ENCODE assay signal across 9 cellular contexts in genomic region chr2:144240656-144241339, GRCh38.
A peak's percentile ranks its signal among the peaks of the same experiment; 100 is the strongest.
DNase-seq lines count a peak whose midpoint lies in the region; ATAC-seq and TF ChIP-seq lines count a peak whose summit lies in the region.
"Had no signal": no experiment of that assay in that cellular context is flagged by ENCODE, and none has a peak within 500 bp of the region (broad histone marks: within the 10 kb centered on the region; RNA-seq: fewer than 3 reads in every experiment).

No MANE protein-coding gene starts in this region.

- no peak for TF ChIP-seq POLR2A in gastroesophageal sphincter (IDR thresholded peaks at IDR 0.05)

- no peaks in the 10 kb centered on the region for H3K27me3 Mint-ChIP-seq in Calu3 (ENCODE audit: unreplicated experiment)
- H3K27me3 Mint-ChIP-seq in WTC11 (ENCODE audit: low read depth): no peaks in the 10 kb centered on the region

- no peak for TF ChIP-seq CTCF in Calu3 (IDR thresholded peaks at IDR 0.05; ENCODE audit: unreplicated experiment)
- TF ChIP-seq CTCF in WTC11 (IDR thresholded peaks at IDR 0.05): no peak
- TF ChIP-seq CTCF in gastroesophageal sphincter (IDR thresholded peaks at IDR 0.05): no peak

- H3K9me3 Mint-ChIP-seq in Calu3 (ENCODE audit: low read depth, unreplicated experiment): no peaks in the 10 kb centered on the region
- H3K9me3 Mint-ChIP-seq in WTC11: no peaks in the 10 kb centered on the region

- H3K4me1 ChIP-seq in SJCRH30 (no peaks in the 10 kb centered on the region), gastroesophageal sphincter (no peaks in the 10 kb centered on the region)

- no peaks in the 10 kb centered on the region for H3K36me3 ChIP-seq in SJCRH30
- H3K36me3 ChIP-seq in gastroesophageal sphincter: no peaks in the 10 kb centered on the region
- H3K36me3 ChIP-seq: MG63 had no signal

- H3K4me3 ChIP-seq in SJCRH30 (no peak overlapping the region), gastroesophageal sphincter (no peak overlapping the region)
- H3K4me3 ChIP-seq: MG63 had no signal

- H3K27me3 ChIP-seq in SJCRH30 (no peaks in the 10 kb centered on the region), gastroesophageal sphincter (no peaks in the 10 kb centered on the region)
- H3K27me3 ChIP-seq: MG63 had no signal

- H3K4me3 Mint-ChIP-seq in Calu3 (ENCODE audit: low read depth, unreplicated experiment): no peak overlapping the region
- no peak overlapping the region for H3K4me3 Mint-ChIP-seq in WTC11

- intact Hi-C loops in Calu3 (cut with micrococcal nuclease; ENCODE audit: unreplicated experiment): no loop called here

- H3K36me3 Mint-ChIP-seq in Calu3 (ENCODE audit: insufficient read depth, unreplicated experiment): no peaks in the 10 kb centered on the region
- no peaks in the 10 kb centered on the region for H3K36me3 Mint-ChIP-seq in WTC11

- H3K27ac Mint-ChIP-seq in Calu3 (ENCODE audit: unreplicated experiment) (peak overlapping the region; percentile 71), WTC11 (peak overlapping the region; percentile 20; the same call in 1 of the 2 replicates)

- WGBS in gastroesophageal sphincter (ENCODE audit: low coverage in 1 of 2), 2 donors: 60 to 75% methylated on average over 2 of the region's 3 CpGs

- no peak overlapping the region for H3K27ac ChIP-seq in SJCRH30
- H3K27ac ChIP-seq in gastroesophageal sphincter: no peak overlapping the region

- BruUV-seq in Calu3 (replicated peaks; lab: Mats Ljungman, UMichigan): no TSS peak

- POLR2A ChIA-PET in WTC11 (lab: Charles Lee): interaction anchor here (1.0 kb wide), 1 partner anchor 9 kb away, joined by 4 read pairs; no protein-coding TSS in a partner anchor

- ATAC-seq in GM19324 (IDR thresholded peaks at IDR 0.05; ENCODE audit: low FRiP score, unreplicated experiment) (peak; percentile 88), HG03045 (IDR thresholded peaks at IDR 0.05; ENCODE audit: unreplicated experiment) (peak; percentile 87), WTC11 (peak; percentile 82), gastroesophageal sphincter (no peak)

- DNase-seq in Calu3 (no peak), WTC11 (ENCODE audit: low spot score) (no peak), SJCRH30 (no peak), NCI-H510A (lab: John Stamatoyannopoulos, UW) (no peak), SK-N-DZ (ENCODE audit: low spot score) (no peak)
- DNase-seq: MG63 had no signal

- CTCF ChIA-PET in Calu3 (lab: Charles Lee) (interaction anchor here (0.7 kb wide), 1 partner anchor 245 kb away, joined by 3 read pairs; no protein-coding TSS in a partner anchor), WTC11 (lab: Charles Lee) (interaction anchor here (0.7 kb wide), 1 partner anchor 263 kb away, joined by 4 read pairs; no protein-coding TSS in a partner anchor)

- H3K4me1 Mint-ChIP-seq in Calu3 (ENCODE audit: low read depth, unreplicated experiment): peaks cover 15% of the 10 kb centered on the region
- peaks cover 56% of the 10 kb centered on the region for H3K4me1 Mint-ChIP-seq in WTC11

- TF ChIP-seq EP300 in gastroesophageal sphincter (IDR thresholded peaks at IDR 0.05): no peak

- H3K9me3 ChIP-seq in SJCRH30 (replicated peaks) (no peaks in the 10 kb centered on the region), gastroesophageal sphincter (no peaks in the 10 kb centered on the region)
- H3K9me3 ChIP-seq: MG63 had no signal

TF ChIP-seq in WTC11, 78 proteins besides CTCF, POLR2A, EP300 and RAD21 (continues in another document):
- peak; percentile 29; the same call in 1 of the 2 replicates for TF ChIP-seq PRDM15 (CRISPR knock-in tag; IDR thresholded peaks at IDR 0.05)
- no peak for TF ChIP-seq PREB (CRISPR knock-in tag; IDR thresholded peaks at IDR 0.05; ENCODE audit: borderline replicate concordance)
- TF ChIP-seq ZNF425 (CRISPR knock-in tag; conservative IDR thresholded peaks at IDR 0.05): no peak
- no peak for TF ChIP-seq ZNF121 (CRISPR knock-in tag; IDR thresholded peaks at IDR 0.05)
- TF ChIP-seq FOXP4 (CRISPR knock-in tag; IDR thresholded peaks at IDR 0.05): no peak
- TF ChIP-seq ZNF281 (CRISPR knock-in tag; IDR thresholded peaks at IDR 0.05): no peak
- TF ChIP-seq ETV6 (CRISPR knock-in tag; IDR thresholded peaks at IDR 0.05): no peak
